Comparison of ENCODE assay signal across 8 cellular contexts in the genomic region with DNA sequence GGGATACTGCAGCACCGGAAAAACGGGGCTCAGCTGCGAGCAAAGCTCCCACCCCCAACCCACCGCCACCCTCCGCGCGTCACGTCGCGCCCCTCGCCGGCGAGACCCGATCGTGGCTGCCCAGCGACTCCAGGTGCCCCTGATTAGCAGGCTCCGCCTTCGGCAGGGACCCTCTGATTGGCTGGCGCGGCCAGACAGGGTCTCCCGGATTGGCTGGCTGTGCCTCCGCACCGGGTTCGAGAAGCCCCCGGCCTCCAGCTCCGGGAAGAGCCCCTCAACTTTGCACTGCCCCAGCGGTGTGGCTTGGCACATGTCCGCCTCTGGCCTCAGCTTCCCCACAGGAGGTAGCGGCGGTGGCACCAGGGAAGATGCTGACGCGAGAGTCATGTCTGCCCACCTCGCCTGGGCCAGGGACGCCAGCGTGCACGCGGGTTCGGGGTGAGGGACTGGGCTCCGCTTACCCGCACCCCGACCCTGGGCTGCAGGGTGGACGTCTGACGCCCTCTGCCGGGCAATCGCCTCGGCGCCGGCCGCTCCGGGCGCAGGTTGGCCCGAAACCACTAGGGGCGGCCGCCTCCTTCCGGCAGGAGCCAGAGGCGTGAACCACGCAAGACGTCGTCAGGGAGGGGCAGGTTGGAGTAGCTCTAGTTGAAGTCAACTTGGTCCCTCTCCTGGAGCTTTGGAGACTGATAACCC. TPM values are rescaled to one million over a fixed set of nuclear protein-coding genes. Genes with fewer than 3 reads are reported as not detected.
DNase-seq lines count a peak whose midpoint lies in the region; ATAC-seq, FAIRE-seq and TF ChIP-seq lines count a peak whose summit lies in the region.

No MANE protein-coding gene starts in this region.

- H3K4me3 ChIP-seq in WI38 (ENCODE audit: low read depth, low read length): peak overlapping the region; percentile 50
- peak overlapping the region; percentile 50 for H3K4me3 ChIP-seq in bronchial epithelial cell (ENCODE audit: low read depth, low read length)

- DNase-seq in 8988T (peak; percentile 88), NCI-H2196 treated with DMSO at 0.1 percent for 48 hours (lab: John Stamatoyannopoulos, UW; ENCODE audit: unreplicated experiment) (peak; percentile 72), bronchial epithelial cell (ENCODE audit: low read depth) (peak; percentile 81), islet precursor cell (peak; percentile 98)
- DNase-seq in stimulated activated CD4-positive, alpha-beta T cell treated with anti-CD3 and anti-CD28 coated beads, Interleukin-15, amount 100 ng/mL, for 1 hour (ENCODE audit: low read depth in 1 of 2, low spot score in 1 of 2): peak; percentile 94 to 95

- peaks cover 11% of the 10 kb centered on the region for H3K36me3 ChIP-seq in bronchial epithelial cell (ENCODE audit: control insufficient read depth, insufficient read depth, low read length)

- TF ChIP-seq CTCF in WI38 (IDR thresholded peaks at IDR 0.05; ENCODE audit: low read depth, low read length) (peak; percentile 99), bronchial epithelial cell (IDR thresholded peaks at IDR 0.05; ENCODE audit: insufficient read depth, low read length, severe bottlenecking) (peak; percentile 100)

- H3K27me3 ChIP-seq in bronchial epithelial cell (ENCODE audit: control insufficient read depth, insufficient read depth, low read length): no peaks in the 10 kb centered on the region

- no peak for FAIRE-seq in bronchial epithelial cell (lab: Jason Lieb, UNC)

- ATAC-seq in GM18511 (IDR thresholded peaks at IDR 0.05; ENCODE audit: unreplicated experiment) (peak; percentile 53), HG03039 (IDR thresholded peaks at IDR 0.05; ENCODE audit: unreplicated experiment) (peak; percentile 43)

RNA-seq across cellular contexts. Expression of gene RHOF, which starts 0.5 kb away (rescaled TPM):
- 15.5 and 27.7 TPM in 2 replicates for total RNA-seq in bronchial epithelial cell

RNA-seq across cellular contexts. Expression of gene SETD1B, which starts 9.8 kb away (rescaled TPM):
- total RNA-seq in bronchial epithelial cell: 1.8 and 2.2 TPM in 2 replicates

Comparison
In these comparisons a context has a peak if more than half of its experiments do, and no peak if none do; other contexts are left out.
1. Peak in every context shown above with its lines: DNase-seq, ATAC-seq and H3K4me3 ChIP-seq.